In genomic region chr10:61635946-61636345, GRCh38 we compare ENCODE assay signal across 17 cellular contexts.
DNase-seq lines count a peak whose midpoint lies in the region; ATAC-seq and TF ChIP-seq lines count a peak whose summit lies in the region.
"Had no signal": no experiment of that assay in that cellular context is flagged by ENCODE, and none has a peak within 500 bp of the region (broad histone marks: within the 10 kb centered on the region; RNA-seq: fewer than 3 reads in every experiment).

No MANE protein-coding gene starts in this region.

- no peak for TF ChIP-seq CTCF in RWPE1 (conservative IDR thresholded peaks at IDR 0.05; ENCODE audit: low read depth)
- no peak for TF ChIP-seq CTCF in nephron (IDR thresholded peaks at IDR 0.05; ENCODE audit: unreplicated experiment in 3 of 3)

- no peak overlapping the region for H3K27ac ChIP-seq in RWPE1
- H3K27ac ChIP-seq in epithelial cell of prostate: peak overlapping the region; percentile 28
- H3K27ac ChIP-seq: thyroid gland had no signal

- no peaks in the 10 kb centered on the region for H3K9me3 Mint-ChIP-seq in nephron
- H3K9me3 Mint-ChIP-seq: activated naive CD4-positive, alpha-beta T cell treated with anti-CD3 and anti-CD28 coated beads for 36 hours had no signal

- H3K4me1 Mint-ChIP-seq in nephron: peaks cover 36% of the 10 kb centered on the region
- H3K4me1 Mint-ChIP-seq: activated CD8-positive, alpha-beta memory T cell treated with anti-CD3 and anti-CD28 coated beads, Interleukin-2, amount 10 ng/mL, durations not matched to agents 7 days and 5 days had no signal

- ATAC-seq in GM21367 (IDR thresholded peaks at IDR 0.05; ENCODE audit: unreplicated experiment): no peak
- ATAC-seq: activated CD8-positive, alpha-beta memory T cell treated with anti-CD3 and anti-CD28 coated beads, Interleukin-2, amount 10 ng/mL, durations not matched to agents 7 days and 5 days; WTC11 had no signal

- no peaks in the 10 kb centered on the region for H3K36me3 Mint-ChIP-seq in nephron (ENCODE audit: low read depth)
- H3K36me3 Mint-ChIP-seq: activated CD8-positive, alpha-beta memory T cell treated with anti-CD3 and anti-CD28 coated beads, Interleukin-2, amount 10 ng/mL, durations not matched to agents 7 days and 5 days; WTC11 had no signal

- no peak overlapping the region for H3K4me3 Mint-ChIP-seq in nephron
- H3K4me3 Mint-ChIP-seq: activated CD8-positive, alpha-beta memory T cell treated with anti-CD3 and anti-CD28 coated beads, Interleukin-2, amount 10 ng/mL, durations not matched to agents 7 days and 5 days; activated naive CD4-positive, alpha-beta T cell treated with anti-CD3 and anti-CD28 coated beads for 36 hours; WTC11 had no signal

- DNase-seq in EH (ENCODE audit: low read depth) (peak; percentile 35), RWPE1 (ENCODE audit: low spot score) (peak; percentile 51), epithelial cell of prostate (ENCODE audit: low read depth, low spot score) (peak; percentile 44), ecto neural progenitor cell (ENCODE audit: low spot score) (no peak), C1 segment of cervical spinal cord (lab: John Stamatoyannopoulos, UW) (no peak), DMS79 treated with DMSO at 0.1 percent for 48 hours (lab: John Stamatoyannopoulos, UW) (no peak)
- DNase-seq: activated CD8-positive, alpha-beta memory T cell treated with anti-CD3 and anti-CD28 coated beads, Interleukin-2, amount 10 ng/mL, durations not matched to agents 7 days and 5 days; activated naive CD4-positive, alpha-beta T cell treated with anti-CD3 and anti-CD28 coated beads for 36 hours; erythroblast; NCI-H1105 treated with DMSO at 0.1 percent for 48 hours; NCI-H345; posterior cingulate gyrus; stimulated activated CD4-positive, alpha-beta T cell treated with anti-CD3 and anti-CD28 coated beads, Interleukin-15, amount 100 ng/mL, for 24 hours; thyroid gland had no signal

- CTCF ChIA-PET in RWPE1 (lab: Yijun Ruan, JAX): interaction anchor here (0.5 kb wide), 1 partner anchor 337 kb away, joined by 3 read pairs; no protein-coding TSS in a partner anchor

- H3K27me3 Mint-ChIP-seq in nephron (ENCODE audit: low read depth): no peaks in the 10 kb centered on the region
- H3K27me3 Mint-ChIP-seq: activated CD8-positive, alpha-beta memory T cell treated with anti-CD3 and anti-CD28 coated beads, Interleukin-2, amount 10 ng/mL, durations not matched to agents 7 days and 5 days had no signal

- H3K27ac Mint-ChIP-seq in nephron: peak overlapping the region in 2 of 3 experiments; percentile 76 to 77
- H3K27ac Mint-ChIP-seq: activated CD8-positive, alpha-beta memory T cell treated with anti-CD3 and anti-CD28 coated beads, Interleukin-2, amount 10 ng/mL, durations not matched to agents 7 days and 5 days; activated naive CD4-positive, alpha-beta T cell treated with anti-CD3 and anti-CD28 coated beads for 36 hours; WTC11 had no signal

- POLR2A ChIA-PET in RWPE1 (lab: Yijun Ruan, JAX; ENCODE audit: low non-redundant PET): no interaction called here

Comparison
In these comparisons a context has a peak if more than half of its experiments do, and no peak if none do; other contexts are left out.
1. DNase-seq: peak in EH (single experiment), RWPE1 (single experiment) and epithelial cell of prostate (single experiment); none in ecto neural progenitor cell (single experiment), C1 segment of cervical spinal cord (0 of 14) and DMS79 treated with DMSO at 0.1 percent for 48 hours (single experiment).